8 cellular contexts compared by ENCODE assay signal in the genomic region with DNA sequence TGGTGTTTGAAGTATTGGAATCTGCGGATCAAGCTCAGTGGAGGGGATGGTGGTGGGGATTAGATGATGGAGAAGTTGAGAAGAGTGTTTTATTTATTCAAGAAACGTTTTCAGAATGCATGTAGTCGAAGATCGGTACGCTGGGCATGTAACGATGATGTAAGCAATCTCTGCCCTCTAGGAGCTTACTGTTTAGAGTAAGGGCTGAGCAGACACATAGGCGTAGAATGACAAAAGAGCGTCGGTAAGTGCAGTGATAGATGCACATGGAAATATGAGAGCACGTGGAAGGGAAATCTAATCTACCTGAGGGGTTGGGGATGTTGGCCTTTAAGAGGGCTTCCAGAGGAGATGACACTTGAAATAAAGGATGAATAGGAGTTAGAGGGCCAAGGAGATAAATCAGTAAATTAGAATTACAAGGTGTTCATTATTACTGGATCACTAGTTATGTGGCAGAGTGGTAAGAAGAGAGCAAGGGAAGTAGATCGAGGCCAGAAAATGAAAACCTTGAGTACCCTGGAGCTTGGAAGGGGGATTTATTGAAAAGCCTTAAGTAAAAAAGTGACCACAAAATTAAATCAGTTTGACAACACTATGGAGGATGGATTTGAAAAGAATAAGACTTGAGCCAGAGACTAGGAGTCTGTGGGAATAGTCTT. TPM values are rescaled to one million over a fixed set of nuclear protein-coding genes. Genes with fewer than 3 reads are reported as not detected.
DNase-seq lines count a peak whose midpoint lies in the region; ATAC-seq and TF ChIP-seq lines count a peak whose summit lies in the region.

No MANE protein-coding gene starts in this region.

- peak overlapping the region; percentile 96 for H3K4me3 ChIP-seq in GM12865 (ENCODE audit: low read depth, low read length)
- peak overlapping the region; percentile 77 to 94 for H3K4me3 ChIP-seq in testis

- H3K9me3 ChIP-seq in testis = no peaks in the 10 kb centered on the region

- no peaks in the 10 kb centered on the region for H3K36me3 Mint-ChIP-seq in activated naive CD8-positive, alpha-beta T cell treated with anti-CD3 and anti-CD28 coated beads, Interleukin-2, amount 50 U/mL, for 24 hours (ENCODE audit: low read depth)

- no peaks in the 10 kb centered on the region for H3K36me3 ChIP-seq in testis (ENCODE audit: low read depth, missing control alignments)

- WGBS in testis, 2 donors = 8 to 11% methylated on average over 11 of the region's 11 CpGs

- ATAC-seq in GM21825 (IDR thresholded peaks at IDR 0.05; ENCODE audit: unreplicated experiment) = peak; percentile 36
- ATAC-seq in activated naive CD8-positive, alpha-beta T cell treated with anti-CD3 and anti-CD28 coated beads, Interleukin-2, amount 50 U/mL, for 24 hours = peak; percentile 30

- peak overlapping the region; percentile 34 to 85 for H3K27ac ChIP-seq in testis

- peak; percentile 61 for DNase-seq in GM12865 (ENCODE audit: low read depth)
- peak; percentile 40 to 43 for DNase-seq in Kasumi-1 (lab: John Stamatoyannopoulos, UW)
- no peak for DNase-seq in activated naive CD8-positive, alpha-beta T cell treated with anti-CD3 and anti-CD28 coated beads, Interleukin-2, amount 50 U/mL, for 24 hours
- DNase-seq in iPS-NIHi7 (ENCODE audit: extremely low spot score) = peak; percentile 11
- no peak for DNase-seq in testis
- DNase-seq in stimulated activated CD4-positive, alpha-beta T cell treated with anti-CD3 and anti-CD28 coated beads, Interleukin-1b, Interleukin-23, amount 100 ng/mL, for 48 hours = no peak
- DNase-seq in GM19240 (ENCODE audit: insufficient read length, low spot score) = no peak

- TF ChIP-seq POLR2A in testis (IDR thresholded peaks at IDR 0.05) = no peak

- intact Hi-C loops in testis (cut with DNase I; ENCODE audit: low total_unique reads) = no loop called here

- H3K4me1 Mint-ChIP-seq in activated naive CD8-positive, alpha-beta T cell treated with anti-CD3 and anti-CD28 coated beads, Interleukin-2, amount 50 U/mL, for 24 hours = peaks cover 13% of the 10 kb centered on the region

- peaks cover 12% of the 10 kb centered on the region for H3K4me1 ChIP-seq in testis

- H3K4me3 Mint-ChIP-seq in activated naive CD8-positive, alpha-beta T cell treated with anti-CD3 and anti-CD28 coated beads, Interleukin-2, amount 50 U/mL, for 24 hours = no peak overlapping the region

- H3K27me3 Mint-ChIP-seq in activated naive CD8-positive, alpha-beta T cell treated with anti-CD3 and anti-CD28 coated beads, Interleukin-2, amount 50 U/mL, for 24 hours = no peaks in the 10 kb centered on the region

- no peak overlapping the region for H3K27ac Mint-ChIP-seq in activated naive CD8-positive, alpha-beta T cell treated with anti-CD3 and anti-CD28 coated beads, Interleukin-2, amount 50 U/mL, for 24 hours

- no peaks in the 10 kb centered on the region for H3K9me3 Mint-ChIP-seq in activated naive CD8-positive, alpha-beta T cell treated with anti-CD3 and anti-CD28 coated beads, Interleukin-2, amount 50 U/mL, for 24 hours

- TF ChIP-seq CTCF in GM12865 (IDR thresholded peaks at IDR 0.05; ENCODE audit: insufficient read depth, low read depth, low read length, missing control alignments) (no peak), testis (IDR thresholded peaks at IDR 0.05) (no peak)

- no peaks in the 10 kb centered on the region for H3K27me3 ChIP-seq in testis

RNA-seq across cellular contexts. Expression of gene TRMT11, which starts 0.7 kb away (rescaled TPM):
- 10 to 100 TPM; 32.2 to 51.2 TPM for total RNA-seq in testis
- 16.1 TPM for polyA plus RNA-seq in testis (ENCODE audit: insufficient read depth, low read depth, low replicate concordance)

RNA-seq across cellular contexts. Expression of gene HINT3, which starts 30.5 kb away (rescaled TPM):
- 10 to 100 TPM; 19.0 to 22.5 TPM for total RNA-seq in testis
- 24.8 TPM for polyA plus RNA-seq in testis (ENCODE audit: insufficient read depth, low read depth, low replicate concordance)

Comparison
In these comparisons a context has a peak if more than half of its experiments do, and no peak if none do; other contexts are left out.
1. DNase-seq: peak in GM12865 (single experiment), Kasumi-1 (2 of 2) and iPS-NIHi7 (single experiment); none in activated naive CD8-positive, alpha-beta T cell treated with anti-CD3 and anti-CD28 coated beads, Interleukin-2, amount 50 U/mL, for 24 hours (single experiment), testis (single experiment), stimulated activated CD4-positive, alpha-beta T cell treated with anti-CD3 and anti-CD28 coated beads, Interleukin-1b, Interleukin-23, amount 100 ng/mL, for 48 hours (single experiment) and GM19240 (single experiment).